1 cellular context compared by ENCODE assay signal in genomic region chr5:140401362-140402257, GRCh38.
A peak's percentile ranks its signal among the peaks of the same experiment; 100 is the strongest.
TF ChIP-seq lines count a peak whose summit lies in the region.

ANKHD1 (plus strand) TSS chr5:140401833; CDS start chr5:140401968, 135 bp downstream.

TF ChIP-seq in A549, 52 proteins besides CTCF, POLR2A, EP300 and RAD21 (continued from another document):
- TF ChIP-seq USF2 (IDR thresholded peaks at IDR 0.05), result peak; percentile 90
- no peak for TF ChIP-seq KDM1A (IDR thresholded peaks at IDR 0.05; ENCODE audit: low read depth)
- TF ChIP-seq EHMT2 (IDR thresholded peaks at IDR 0.05; ENCODE audit: low read depth), result no peak
- TF ChIP-seq TFCP2L1 (CRISPR knock-in tag; IDR thresholded peaks at IDR 0.05), result no peak
- peak; percentile 67; the same call in 1 of the 2 replicates for TF ChIP-seq PHF8 (IDR thresholded peaks at IDR 0.05; ENCODE audit: borderline replicate concordance, low read depth)
- no peak for TF ChIP-seq HDAC2 (IDR thresholded peaks at IDR 0.05)
- TF ChIP-seq POLR2AphosphoS2 (conservative IDR thresholded peaks at IDR 0.05; ENCODE audit: low read length), result no peak
- TF ChIP-seq SREBF2 (IDR thresholded peaks at IDR 0.05), result no peak
- TF ChIP-seq HOXA7 (CRISPR knock-in tag; IDR thresholded peaks at IDR 0.05), result no peak
- no peak; the same call in 1 of the 2 replicates for TF ChIP-seq MYC (IDR thresholded peaks at IDR 0.05; ENCODE audit: borderline replicate concordance, low read length)
- TF ChIP-seq CHD2 (IDR thresholded peaks at IDR 0.05; ENCODE audit: low read length, partially characterized antibody), result no peak
